ENCODE assay signal across 11 cellular contexts in genomic region chr20:16397053-16397452, GRCh38.
DNase-seq lines count a peak whose midpoint lies in the region; ATAC-seq and TF ChIP-seq lines count a peak whose summit lies in the region.
"Had no signal": no experiment of that assay in that cellular context is flagged by ENCODE, and none has a peak within 500 bp of the region (broad histone marks: within the 10 kb centered on the region; RNA-seq: fewer than 3 reads in every experiment).

No MANE protein-coding gene starts in this region.

- H3K79me2 ChIP-seq in Karpas-422 (ENCODE audit: low read length): no peaks in the 10 kb centered on the region

- WGBS in adrenal gland, 4 donors: 37 to 61% (median 47%) methylated on average over 4 of the region's 4 CpGs

- peak; percentile 44 for ATAC-seq in upper lobe of right lung

- no peaks in the 10 kb centered on the region for H3K27me3 ChIP-seq in adrenal gland
- no peaks in the 10 kb centered on the region for H3K27me3 ChIP-seq in upper lobe of right lung
- no peaks in the 10 kb centered on the region for H3K27me3 ChIP-seq in Karpas-422 (ENCODE audit: low read length)

- H3K9me3 ChIP-seq in adrenal gland (replicated peaks in 1 of 3) (no peaks in the 10 kb centered on the region), upper lobe of right lung (no peaks in the 10 kb centered on the region), Karpas-422 (ENCODE audit: low read length) (no peaks in the 10 kb centered on the region)

- H3K36me3 ChIP-seq in adrenal gland (replicated peaks in 1 of 2) (no peaks in the 10 kb centered on the region), upper lobe of right lung (peaks cover 11% of the 10 kb centered on the region), Karpas-422 (ENCODE audit: insufficient read depth, low read length) (no peaks in the 10 kb centered on the region)

- peak in 6 of 7 donors; percentile 22 to 67 (median 34) for DNase-seq in adrenal gland
- peak; percentile 88 for DNase-seq in fibroblast of the aortic adventitia (ENCODE audit: low read depth)
- peak; percentile 47 for DNase-seq in myocyte (ENCODE audit: low read depth)
- DNase-seq in upper lobe of right lung: no peak
- no peak for DNase-seq in activated CD4-positive, alpha-beta T cell treated with anti-CD3 and anti-CD28 coated beads, Interleukin-2, amount 50 U/mL, for 48 hours
- DNase-seq in T-helper 2 cell: no peak
- no peak for DNase-seq in activated naive CD4-positive, alpha-beta T cell (lab: John Stamatoyannopoulos, UW)
- no peak for DNase-seq in Karpas-422
- DNase-seq: activated CD4-positive, alpha-beta T cell treated with anti-CD3 and anti-CD28 coated beads, Interleukin-2, amount 10 ng/mL, durations not matched to agents 7 days and 5 days; NCI-H526 treated with DMSO at 0.1 percent for 48 hours had no signal

- H3K9me2 ChIP-seq in Karpas-422 (replicated peaks; ENCODE audit: insufficient read depth, low read length): no peaks in the 10 kb centered on the region

- H3K4me3 ChIP-seq in adrenal gland (no peak overlapping the region), fibroblast of the aortic adventitia (ENCODE audit: low read depth, low read length) (no peak overlapping the region), upper lobe of right lung (no peak overlapping the region), Karpas-422 (ENCODE audit: low read length) (no peak overlapping the region)
- H3K4me3 ChIP-seq: smooth muscle cell had no signal

- no peak overlapping the region for H3K27ac ChIP-seq in adrenal gland
- H3K27ac ChIP-seq in upper lobe of right lung: no peak overlapping the region
- H3K27ac ChIP-seq in Karpas-422 (ENCODE audit: low read length): no peak overlapping the region

- H2AFZ ChIP-seq in Karpas-422 (ENCODE audit: low read length): no peak overlapping the region

- H3K9ac ChIP-seq in Karpas-422 (ENCODE audit: low read length): no peak overlapping the region

- no peak overlapping the region for H3K4me2 ChIP-seq in Karpas-422 (ENCODE audit: low read depth, low read length, poor library complexity, severe bottlenecking)
- H3K4me2 ChIP-seq: smooth muscle cell had no signal

- no peak for TF ChIP-seq CTCF in adrenal gland (IDR thresholded peaks at IDR 0.05)
- no peak for TF ChIP-seq CTCF in fibroblast of the aortic adventitia (IDR thresholded peaks at IDR 0.05; ENCODE audit: insufficient read depth, low read length)
- no peak for TF ChIP-seq CTCF in upper lobe of right lung (IDR thresholded peaks at IDR 0.05)

- no peaks in the 10 kb centered on the region for H4K20me1 ChIP-seq in Karpas-422 (ENCODE audit: insufficient read depth, low read depth, low read length)

- intact Hi-C loops in adrenal gland (cut with DNase I) (no loop called here), upper lobe of right lung (cut with DNase I) (no loop called here)

- H3K4me1 ChIP-seq in adrenal gland (replicated peaks in 1 of 2) (no peaks in the 10 kb centered on the region), upper lobe of right lung (peaks cover 9% of the 10 kb centered on the region), Karpas-422 (ENCODE audit: low read length) (peaks cover 15% of the 10 kb centered on the region)

- no peak for TF ChIP-seq POLR2A in adrenal gland (IDR thresholded peaks at IDR 0.05)

Comparison
In these comparisons a context has a peak if more than half of its experiments do, and no peak if none do; other contexts are left out.
1. DNase-seq: peak in adrenal gland (6 of 7), fibroblast of the aortic adventitia (single experiment) and myocyte (single experiment); none in upper lobe of right lung (single experiment), activated CD4-positive, alpha-beta T cell treated with anti-CD3 and anti-CD28 coated beads, Interleukin-2, amount 50 U/mL, for 48 hours (0 of 2), T-helper 2 cell (0 of 5), activated naive CD4-positive, alpha-beta T cell (0 of 4) and Karpas-422 (single experiment).